Comparison of ENCODE assay signal across 35 cellular contexts in genomic region chr10:7039859-7040258, GRCh38.
"Had no signal": no experiment of that assay in that cellular context is flagged by ENCODE, and none has a peak within 500 bp of the region (broad histone marks: within the 10 kb centered on the region; RNA-seq: fewer than 3 reads in every experiment).

No MANE protein-coding gene starts in this region.

- H3K27ac ChIP-seq: KMS-11 had no signal

- DNase-seq: Karpas-422, Kasumi-1, MG63, MM.1S, MV-4-11, NCI-H1048, NCI-H1092, NCI-H1092 treated with DMSO at 0.1 percent for 48 hours, NCI-H1105, NCI-H1105 treated with DMSO at 0.1 percent for 48 hours, NCI-H1417, NCI-H1417 treated with DMSO at 0.1 percent for 48 hours, NCI-H1436, NCI-H1436 treated with DMSO at 0.1 percent for 48 hours, NCI-H1694, NCI-H1694 treated with DMSO at 0.1 percent for 48 hours, NCI-H187, NCI-H187 treated with DMSO at 0.1 percent for 48 hours, NCI-H1930, NCI-H2029, NCI-H2029 treated with DMSO at 0.1 percent for 48 hours, NCI-H2081, NCI-H2081 treated with DMSO at 0.1 percent for 48 hours, NCI-H2107, NCI-H2171, NCI-H2171 treated with DMSO at 0.1 percent for 48 hours, NCI-H2227 treated with DMSO at 0.1 percent for 48 hours, NCI-H226, NCI-H345, NCI-H446, NCI-H446 treated with DMSO at 0.1 percent for 48 hours, NCI-H510A, NCI-H510A treated with DMSO at 0.1 percent for 48 hours, NCI-H524 had no signal

- H3K4me2 ChIP-seq: KMS-11 had no signal

- H3K9me3 ChIP-seq: MG63 had no signal

- H3K27me3 ChIP-seq: MG63 had no signal

- H3K4me3 ChIP-seq: MG63 had no signal

- H3K9ac ChIP-seq: KMS-11 had no signal

- H3K36me3 ChIP-seq: MG63 had no signal
